In the genomic region with DNA sequence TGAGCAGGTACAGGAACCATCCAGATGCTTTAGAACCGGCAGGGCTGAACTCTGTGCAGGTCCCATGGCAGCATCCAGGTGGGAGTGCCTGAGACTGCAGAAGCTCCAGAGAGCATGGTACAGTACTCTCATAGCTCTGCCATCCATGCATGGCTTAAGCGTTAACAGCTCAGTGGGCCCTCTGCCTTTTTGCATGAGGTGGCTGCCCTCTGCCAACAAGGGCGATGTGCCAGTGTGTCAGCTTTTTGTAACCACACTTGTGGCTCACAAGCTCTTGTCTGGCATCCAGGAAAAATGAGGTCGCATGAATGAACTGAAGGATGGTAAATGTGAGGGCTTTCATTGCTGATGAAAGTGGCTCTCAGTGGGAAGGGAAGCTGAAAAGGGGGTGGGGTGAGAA, we compare ENCODE assay signal across 15 cellular contexts.
"Had no signal": no experiment of that assay in that cellular context is flagged by ENCODE, and none has a peak within 500 bp of the region (broad histone marks: within the 10 kb centered on the region; RNA-seq: fewer than 3 reads in every experiment).

No MANE protein-coding gene starts in this region.

- H3K4me1 ChIP-seq: ascending aorta, left lung, right atrium auricular region had no signal

- H3K36me3 ChIP-seq: ascending aorta, left lung, right atrium auricular region had no signal

- H3K27ac ChIP-seq: ascending aorta, left lung, right atrium auricular region, skin epidermis, VCaP had no signal

- DNase-seq: activated CD4-positive, alpha-beta T cell treated with anti-CD3 and anti-CD28 coated beads, Interleukin-2, amount 50 U/mL, for 48 hours; activated naive CD4-positive, alpha-beta T cell treated with anti-CD3 and anti-CD28 coated beads for 36 hours; erythroblast; left lung; mucosa of descending colon; naive thymus-derived CD8-positive, alpha-beta T cell; stimulated activated CD4-positive, alpha-beta T cell treated with anti-CD3 and anti-CD28 coated beads, Interleukin-15, amount 100 ng/mL, for 24 hours; stimulated activated CD4-positive, alpha-beta T cell treated with anti-CD3 and anti-CD28 coated beads, Interleukin-4, amount 100 ng/mL, for 1 hour; stimulated activated naive CD4-positive, alpha-beta T cell treated with Interleukin-2 at 50 U/mL for 16 hours; T-helper 9 cell; trophoblast cell had no signal

- ATAC-seq: left lung; mucosa of descending colon; naive thymus-derived CD8-positive, alpha-beta T cell had no signal

- H3K4me3 ChIP-seq: ascending aorta, left lung, mucosa of descending colon, right atrium auricular region, skin epidermis had no signal

- H3K27me3 ChIP-seq: ascending aorta, left lung, right atrium auricular region had no signal

- H3K9me3 ChIP-seq: ascending aorta, left lung, mucosa of descending colon, right atrium auricular region had no signal
